Comparison of ENCODE assay signal across 2 cellular contexts in the genomic region with DNA sequence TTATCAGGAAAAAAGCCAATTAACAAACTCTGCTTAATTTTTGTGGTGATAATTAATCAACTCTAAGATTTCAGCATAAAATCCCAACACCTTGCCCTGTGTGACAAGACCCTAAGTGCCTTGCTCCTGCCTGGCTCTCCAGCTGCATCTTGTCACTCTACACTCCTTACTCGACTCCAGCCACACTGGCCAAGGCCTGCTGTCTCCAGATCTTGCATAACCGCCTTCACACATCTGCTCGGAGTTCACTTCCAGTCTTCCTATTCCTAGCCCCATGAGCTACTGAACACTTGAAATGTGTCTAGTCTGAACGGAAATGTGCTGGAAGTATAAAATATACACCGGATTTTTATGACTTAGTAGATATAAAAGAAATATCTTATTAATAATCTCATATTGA.
TF ChIP-seq lines count a peak whose summit lies in the region.

No MANE protein-coding gene starts in this region.

TF ChIP-seq in IMR-90, 13 proteins besides CTCF, POLR2A, EP300 and RAD21:
- TF ChIP-seq, protein P1, sequence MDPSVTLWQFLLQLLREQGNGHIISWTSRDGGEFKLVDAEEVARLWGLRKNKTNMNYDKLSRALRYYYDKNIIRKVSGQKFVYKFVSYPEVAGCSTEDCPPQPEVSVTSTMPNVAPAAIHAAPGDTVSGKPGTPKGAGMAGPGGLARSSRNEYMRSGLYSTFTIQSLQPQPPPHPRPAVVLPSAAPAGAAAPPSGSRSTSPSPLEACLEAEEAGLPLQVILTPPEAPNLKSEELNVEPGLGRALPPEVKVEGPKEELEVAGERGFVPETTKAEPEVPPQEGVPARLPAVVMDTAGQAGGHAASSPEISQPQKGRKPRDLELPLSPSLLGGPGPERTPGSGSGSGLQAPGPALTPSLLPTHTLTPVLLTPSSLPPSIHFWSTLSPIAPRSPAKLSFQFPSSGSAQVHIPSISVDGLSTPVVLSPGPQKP (IDR thresholded peaks at IDR 0.05; ENCODE audit: borderline replicate concordance, low read depth, low read length), result no peak
- TF ChIP-seq MAFK (IDR thresholded peaks at IDR 0.05; ENCODE audit: low read depth, low read length) (no peak), MXI1 (IDR thresholded peaks at IDR 0.05; ENCODE audit: borderline replicate concordance, low read depth, low read length) (no peak), CHD1 (IDR thresholded peaks at IDR 0.05; ENCODE audit: low read depth, low read length) (no peak), CEBPB (IDR thresholded peaks at IDR 0.05; ENCODE audit: low read depth, low read length) (no peak), NFE2L2 (IDR thresholded peaks at IDR 0.05; ENCODE audit: low read depth, low read length) (no peak), FOS (IDR thresholded peaks at IDR 0.05; ENCODE audit: low read depth, low read length) (no peak), RCOR1 (IDR thresholded peaks at IDR 0.05; ENCODE audit: insufficient replicate concordance, low read length) (no peak), USF2 (IDR thresholded peaks at IDR 0.05; ENCODE audit: low read depth, low read length) (no peak), RFX5 (IDR thresholded peaks at IDR 0.05; ENCODE audit: low read depth, low read length) (no peak), MAZ (IDR thresholded peaks at IDR 0.05; ENCODE audit: borderline replicate concordance, low read depth, low read length) (no peak), BHLHE40 (IDR thresholded peaks at IDR 0.05; ENCODE audit: low read depth, low read length) (no peak), SMC3 (IDR thresholded peaks at IDR 0.05; ENCODE audit: low read depth, low read length) (no peak)

TF ChIP-seq in WTC11, 78 proteins besides CTCF, POLR2A, EP300 and RAD21 (continued from another document):
- no peak for TF ChIP-seq ATF6 (CRISPR knock-in tag; IDR thresholded peaks at IDR 0.05)
- TF ChIP-seq, protein P2, sequence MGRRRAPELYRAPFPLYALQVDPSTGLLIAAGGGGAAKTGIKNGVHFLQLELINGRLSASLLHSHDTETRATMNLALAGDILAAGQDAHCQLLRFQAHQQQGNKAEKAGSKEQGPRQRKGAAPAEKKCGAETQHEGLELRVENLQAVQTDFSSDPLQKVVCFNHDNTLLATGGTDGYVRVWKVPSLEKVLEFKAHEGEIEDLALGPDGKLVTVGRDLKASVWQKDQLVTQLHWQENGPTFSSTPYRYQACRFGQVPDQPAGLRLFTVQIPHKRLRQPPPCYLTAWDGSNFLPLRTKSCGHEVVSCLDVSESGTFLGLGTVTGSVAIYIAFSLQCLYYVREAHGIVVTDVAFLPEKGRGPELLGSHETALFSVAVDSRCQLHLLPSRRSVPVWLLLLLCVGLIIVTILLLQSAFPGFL (CRISPR knock-in tag; IDR thresholded peaks at IDR 0.05; ENCODE audit: borderline replicate concordance), result no peak
- TF ChIP-seq FOXJ3 (CRISPR knock-in tag; IDR thresholded peaks at IDR 0.05; ENCODE audit: borderline replicate concordance), result no peak
- TF ChIP-seq ZNF138 (CRISPR knock-in tag; conservative IDR thresholded peaks at IDR 0.05), result no peak
- TF ChIP-seq GABPB1 (CRISPR knock-in tag; IDR thresholded peaks at IDR 0.05), result no peak
- no peak for TF ChIP-seq NR3C1 (CRISPR knock-in tag; conservative IDR thresholded peaks at IDR 0.05; ENCODE audit: low read depth)
- TF ChIP-seq SMAD3 (CRISPR knock-in tag; IDR thresholded peaks at IDR 0.05; ENCODE audit: borderline replicate concordance), result no peak
- no peak for TF ChIP-seq SP1 (CRISPR knock-in tag; conservative IDR thresholded peaks at IDR 0.05)
- no peak for TF ChIP-seq FOXK1 (CRISPR knock-in tag; IDR thresholded peaks at IDR 0.05)
- TF ChIP-seq MYBL2 (CRISPR knock-in tag; IDR thresholded peaks at IDR 0.05), result no peak
- TF ChIP-seq, protein P3, sequence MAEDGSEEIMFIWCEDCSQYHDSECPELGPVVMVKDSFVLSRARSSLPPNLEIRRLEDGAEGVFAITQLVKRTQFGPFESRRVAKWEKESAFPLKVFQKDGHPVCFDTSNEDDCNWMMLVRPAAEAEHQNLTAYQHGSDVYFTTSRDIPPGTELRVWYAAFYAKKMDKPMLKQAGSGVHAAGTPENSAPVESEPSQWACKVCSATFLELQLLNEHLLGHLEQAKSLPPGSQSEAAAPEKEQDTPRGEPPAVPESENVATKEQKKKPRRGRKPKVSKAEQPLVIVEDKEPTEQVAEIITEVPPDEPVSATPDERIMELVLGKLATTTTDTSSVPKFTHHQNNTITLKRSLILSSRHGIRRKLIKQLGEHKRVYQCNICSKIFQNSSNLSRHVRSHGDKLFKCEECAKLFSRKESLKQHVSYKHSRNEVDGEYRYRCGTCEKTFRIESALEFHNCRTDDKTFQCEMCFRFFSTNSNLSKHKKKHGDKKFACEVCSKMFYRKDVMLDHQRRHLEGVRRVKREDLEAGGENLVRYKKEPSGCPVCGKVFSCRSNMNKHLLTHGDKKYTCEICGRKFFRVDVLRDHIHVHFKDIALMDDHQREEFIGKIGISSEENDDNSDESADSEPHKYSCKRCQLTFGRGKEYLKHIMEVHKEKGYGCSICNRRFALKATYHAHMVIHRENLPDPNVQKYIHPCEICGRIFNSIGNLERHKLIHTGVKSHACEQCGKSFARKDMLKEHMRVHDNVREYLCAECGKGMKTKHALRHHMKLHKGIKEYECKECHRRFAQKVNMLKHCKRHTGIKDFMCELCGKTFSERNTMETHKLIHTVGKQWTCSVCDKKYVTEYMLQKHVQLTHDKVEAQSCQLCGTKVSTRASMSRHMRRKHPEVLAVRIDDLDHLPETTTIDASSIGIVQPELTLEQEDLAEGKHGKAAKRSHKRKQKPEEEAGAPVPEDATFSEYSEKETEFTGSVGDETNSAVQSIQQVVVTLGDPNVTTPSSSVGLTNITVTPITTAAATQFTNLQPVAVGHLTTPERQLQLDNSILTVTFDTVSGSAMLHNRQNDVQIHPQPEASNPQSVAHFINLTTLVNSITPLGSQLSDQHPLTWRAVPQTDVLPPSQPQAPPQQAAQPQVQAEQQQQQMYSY (CRISPR knock-in tag; IDR thresholded peaks at IDR 0.05), result no peak
- TF ChIP-seq IRF2 (CRISPR knock-in tag; IDR thresholded peaks at IDR 0.05; ENCODE audit: borderline replicate concordance, low read depth), result no peak
- TF ChIP-seq OVOL2 (CRISPR knock-in tag; IDR thresholded peaks at IDR 0.05; ENCODE audit: borderline replicate concordance), result no peak
- TF ChIP-seq ZNF671 (CRISPR knock-in tag; IDR thresholded peaks at IDR 0.05), result no peak
- TF ChIP-seq, protein P4, sequence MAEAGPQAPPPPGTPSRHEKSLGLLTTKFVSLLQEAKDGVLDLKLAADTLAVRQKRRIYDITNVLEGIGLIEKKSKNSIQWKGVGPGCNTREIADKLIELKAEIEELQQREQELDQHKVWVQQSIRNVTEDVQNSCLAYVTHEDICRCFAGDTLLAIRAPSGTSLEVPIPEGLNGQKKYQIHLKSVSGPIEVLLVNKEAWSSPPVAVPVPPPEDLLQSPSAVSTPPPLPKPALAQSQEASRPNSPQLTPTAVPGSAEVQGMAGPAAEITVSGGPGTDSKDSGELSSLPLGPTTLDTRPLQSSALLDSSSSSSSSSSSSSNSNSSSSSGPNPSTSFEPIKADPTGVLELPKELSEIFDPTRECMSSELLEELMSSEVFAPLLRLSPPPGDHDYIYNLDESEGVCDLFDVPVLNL (CRISPR knock-in tag; IDR thresholded peaks at IDR 0.05; ENCODE audit: borderline replicate concordance, low read depth), result no peak
- no peak for TF ChIP-seq SOX15 (CRISPR knock-in tag; IDR thresholded peaks at IDR 0.05)
- TF ChIP-seq AR (CRISPR knock-in tag; IDR thresholded peaks at IDR 0.05), result no peak
- TF ChIP-seq STAT6 (CRISPR knock-in tag; conservative IDR thresholded peaks at IDR 0.05; ENCODE audit: low read depth), result no peak
- TF ChIP-seq ZBTB21 (CRISPR knock-in tag; IDR thresholded peaks at IDR 0.05; ENCODE audit: borderline replicate concordance), result no peak
